8 cellular contexts compared by ENCODE assay signal in genomic region chr11:47409440-47410403, GRCh38. TPM values are rescaled to one million over a fixed set of nuclear protein-coding genes. Genes with fewer than 3 reads are reported as not detected.
A peak's percentile ranks its signal among the peaks of the same experiment; 100 is the strongest.
DNase-seq lines count a peak whose midpoint lies in the region; ATAC-seq, FAIRE-seq and TF ChIP-seq lines count a peak whose summit lies in the region.

No MANE protein-coding gene starts in this region.

- H3K4me3 ChIP-seq in Caco-2 (ENCODE audit: low read depth, low read length) = peak overlapping the region; percentile 70
- peak overlapping the region; percentile 88 for H3K4me3 ChIP-seq in OCI-LY7 (ENCODE audit: low read depth, low read length, poor library complexity, severe bottlenecking)
- H3K4me3 ChIP-seq in endothelial cell of umbilical vein (replicated peaks in 1 of 3; ENCODE audit: insufficient read depth in 1 of 3, low read depth in 1 of 3, low read length in 3 of 3) = peak overlapping the region; percentile 2 to 91 (median 72)
- peak overlapping the region; percentile 67 for H3K4me3 ChIP-seq in parathyroid adenoma (ENCODE audit: low read depth, low read length)

- H3K9ac ChIP-seq in endothelial cell of umbilical vein (replicated peaks; ENCODE audit: extremely low read depth, insufficient read depth, low read length) (peak overlapping the region; percentile 94), parathyroid adenoma (no peak overlapping the region)

- H3K4me2 ChIP-seq in OCI-LY7 (ENCODE audit: low read length) = peak overlapping the region; percentile 91
- H3K4me2 ChIP-seq in endothelial cell of umbilical vein (ENCODE audit: insufficient read depth, low read length) = peak overlapping the region; percentile 68
- H3K4me2 ChIP-seq in parathyroid adenoma (ENCODE audit: low read length) = peak overlapping the region; percentile 91

- no peaks in the 10 kb centered on the region for H3K36me3 ChIP-seq in Caco-2 (ENCODE audit: control insufficient read depth, insufficient read depth, low read length)
- peaks cover 12% of the 10 kb centered on the region; the same call in 1 of the 2 replicates for H3K36me3 ChIP-seq in OCI-LY7 (ENCODE audit: insufficient read depth, low read length)
- peaks cover 5 to 26% of the 10 kb centered on the region in 2 experiments for H3K36me3 ChIP-seq in endothelial cell of umbilical vein (ENCODE audit: control insufficient read depth in 2 of 2, extremely low read depth in 1 of 2, insufficient read depth in 2 of 2, low read length in 2 of 2)
- H3K36me3 ChIP-seq in parathyroid adenoma (ENCODE audit: control insufficient read depth, insufficient read depth, low read length) = no peaks in the 10 kb centered on the region

- DNase-seq in Caco-2 (no peak), OCI-LY7 (ENCODE audit: low spot score) (no peak), endothelial cell of umbilical vein (ENCODE audit: low read depth, low spot score) (no peak), glomerular visceral epithelial cell (ENCODE audit: extremely low spot score) (no peak)

- TF ChIP-seq POLR2A in endothelial cell of umbilical vein (IDR thresholded peaks at IDR 0.05; ENCODE audit: low read depth, low read length) = no peak

- ATAC-seq in GM19324 (IDR thresholded peaks at IDR 0.05; ENCODE audit: low FRiP score, unreplicated experiment) (no peak), GM18498 (IDR thresholded peaks at IDR 0.05; ENCODE audit: unreplicated experiment) (no peak), GM21786 (IDR thresholded peaks at IDR 0.05; ENCODE audit: unreplicated experiment) (no peak)

- POLR2A ChIA-PET in Caco-2 (lab: Charles Lee) (no interaction called here), OCI-LY7 (lab: Charles Lee) (interaction anchor here (1.0 to 2.5 kb wide), 5 partner anchors 10 to 39 kb away, joined by 3 to 9 read pairs (median 5); partner anchors contain the start of gene PSMC3), endothelial cell of umbilical vein (lab: Charles Lee) (no interaction called here)

- no peaks in the 10 kb centered on the region for H3K9me2 ChIP-seq in OCI-LY7 (ENCODE audit: insufficient read depth, low read length)

- no peaks in the 10 kb centered on the region for H3K79me2 ChIP-seq in OCI-LY7 (ENCODE audit: insufficient read depth, low read depth, low read length)
- H3K79me2 ChIP-seq in endothelial cell of umbilical vein (ENCODE audit: control insufficient read depth, insufficient read depth, low read length) = peaks cover 25% of the 10 kb centered on the region
- H3K79me2 ChIP-seq in parathyroid adenoma = no peaks in the 10 kb centered on the region

- H3K9me1 ChIP-seq in endothelial cell of umbilical vein (replicated peaks; ENCODE audit: control insufficient read depth, extremely low read depth, insufficient read depth, low read length) = no peaks in the 10 kb centered on the region

- peaks cover 9% of the 10 kb centered on the region; the same call in 1 of the 2 replicates for H3K4me1 ChIP-seq in Caco-2
- H3K4me1 ChIP-seq in OCI-LY7 (ENCODE audit: insufficient read depth, low read length, poor library complexity, severe bottlenecking) = peaks cover 43% of the 10 kb centered on the region
- peaks cover 29% of the 10 kb centered on the region for H3K4me1 ChIP-seq in endothelial cell of umbilical vein (ENCODE audit: control insufficient read depth, extremely low read depth, insufficient read depth, low read length)
- H3K4me1 ChIP-seq in parathyroid adenoma = peaks cover 11% of the 10 kb centered on the region

- no peaks in the 10 kb centered on the region for H3K9me3 Mint-ChIP-seq in Caco-2 (ENCODE audit: unreplicated experiment)

- CTCF ChIA-PET in Caco-2 (lab: Charles Lee) = no interaction called here
- CTCF ChIA-PET in OCI-LY7 (lab: Charles Lee; ENCODE audit: unreplicated experiment) = interaction anchor here (0.8 to 1.6 kb wide), 3 partner anchors 9 to 139 kb away, joined by 4 to 7 read pairs (median 6); no protein-coding TSS in a partner anchor
- CTCF ChIA-PET in endothelial cell of umbilical vein (lab: Charles Lee) = interaction anchor here (0.9 to 7.4 kb wide), 5 partner anchors 10 to 55 kb away, joined by 3 to 148 read pairs (median 4); no protein-coding TSS in a partner anchor

- peak overlapping the region; percentile 89 for H3K4me3 Mint-ChIP-seq in Caco-2 (ENCODE audit: unreplicated experiment)

- H3K9me3 ChIP-seq in Caco-2 (no peaks in the 10 kb centered on the region), OCI-LY7 (ENCODE audit: low read length) (no peaks in the 10 kb centered on the region), endothelial cell of umbilical vein (replicated peaks; ENCODE audit: control insufficient read depth, insufficient read depth, low read length) (no peaks in the 10 kb centered on the region), parathyroid adenoma (ENCODE audit: control insufficient read depth, low read length) (no peaks in the 10 kb centered on the region)

- no peaks in the 10 kb centered on the region for H4K20me1 ChIP-seq in OCI-LY7 (ENCODE audit: insufficient read depth, low read length)
- H4K20me1 ChIP-seq in endothelial cell of umbilical vein (replicated peaks; ENCODE audit: control insufficient read depth, extremely low read depth, insufficient read depth, low read length) = no peaks in the 10 kb centered on the region

- TF ChIP-seq CTCF in Caco-2 (IDR thresholded peaks at IDR 0.05; ENCODE audit: insufficient read depth in 1 of 2, low read depth in 1 of 2, low read length in 1 of 2, severe bottlenecking in 1 of 2, unreplicated experiment in 1 of 2) = no peak
- no peak for TF ChIP-seq CTCF in OCI-LY7 (conservative IDR thresholded peaks at IDR 0.05; ENCODE audit: low read length)
- no peak for TF ChIP-seq CTCF in endothelial cell of umbilical vein (IDR thresholded peaks at IDR 0.05; ENCODE audit: extremely low read depth in 1 of 2, insufficient read depth in 1 of 2, low read depth in 1 of 2, low read length in 2 of 2)
- TF ChIP-seq CTCF in parathyroid adenoma (IDR thresholded peaks at IDR 0.05) = no peak

- peaks cover 14% of the 10 kb centered on the region for H3K4me1 Mint-ChIP-seq in Caco-2 (ENCODE audit: low read depth, unreplicated experiment)

- no peak overlapping the region for H2AFZ ChIP-seq in OCI-LY7 (ENCODE audit: low read length)
- no peak overlapping the region for H2AFZ ChIP-seq in endothelial cell of umbilical vein (ENCODE audit: low read depth, low read length)
- H2AFZ ChIP-seq in parathyroid adenoma = no peak overlapping the region

- dilution Hi-C loops in endothelial cell of umbilical vein (cut with MboI; ENCODE audit: extremely low pct_ligation_motif_present, low sequenced_read_pairs) = no loop called here

- intact Hi-C loops in Caco-2 (cut with micrococcal nuclease; ENCODE audit: unreplicated experiment) = loop anchor here (5.0 kb wide), 1 partner anchor 152 kb away; the partner anchor contains the start of gene NR1H3
- intact Hi-C loops in OCI-LY7 (cut with micrococcal nuclease; ENCODE audit: unreplicated experiment) = no loop called here
- intact Hi-C loops in endothelial cell of umbilical vein (cut with micrococcal nuclease) = loop anchor here (2.0 to 10.0 kb wide), 4 partner anchors 142 to 445 kb away; partner anchors contain the start of gene CELF1

- no TSS peak for BruUV-seq in Caco-2 (replicated peaks; lab: Mats Ljungman, UMichigan)
- BruUV-seq in OCI-LY7 (replicated peaks; lab: Mats Ljungman, UMichigan) = no TSS peak
- BruUV-seq in endothelial cell of umbilical vein (replicated peaks; lab: Mats Ljungman, UMichigan) = no TSS peak

- FAIRE-seq in endothelial cell of umbilical vein (lab: Jason Lieb, UNC) = no peak

- peak overlapping the region; percentile 74 for H3K27ac Mint-ChIP-seq in Caco-2 (ENCODE audit: unreplicated experiment)

- no peaks in the 10 kb centered on the region for H3K27me3 Mint-ChIP-seq in Caco-2 (ENCODE audit: insufficient read depth, unreplicated experiment)

- H3K27me3 ChIP-seq in Caco-2 (replicated peaks; ENCODE audit: control insufficient read depth, insufficient read depth, low read length) (no peaks in the 10 kb centered on the region), endothelial cell of umbilical vein (ENCODE audit: control insufficient read depth in 2 of 2, insufficient read depth in 2 of 2, low read length in 2 of 2) (no peaks in the 10 kb centered on the region), parathyroid adenoma (ENCODE audit: control insufficient read depth, insufficient read depth, low read length) (no peaks in the 10 kb centered on the region)

- peak overlapping the region; percentile 40 for H3K27ac ChIP-seq in OCI-LY7 (ENCODE audit: low read depth, low read length, poor library complexity, severe bottlenecking)
- peak overlapping the region; percentile 90 for H3K27ac ChIP-seq in endothelial cell of umbilical vein (ENCODE audit: insufficient read depth, low read depth, low read length)
- H3K27ac ChIP-seq in parathyroid adenoma = peak overlapping the region; percentile 71

- peaks cover 21% of the 10 kb centered on the region for H3K36me3 Mint-ChIP-seq in Caco-2 (ENCODE audit: insufficient read depth, unreplicated experiment)

RNA-seq across cellular contexts. Expression of gene SLC39A13, which starts 1.3 kb away (rescaled TPM):
- 27.1 and 30.8 TPM in 2 replicates for total RNA-seq in Caco-2 (2022)
- total RNA-seq in OCI-LY7 (2014; rRNA removed; shearing (Covaris generic)) = 31.6 and 31.8 TPM in 2 replicates
- 30.5 and 33.9 TPM in 2 replicates for total RNA-seq in OCI-LY7 (2022)
- total RNA-seq in endothelial cell of umbilical vein = 86.3 and 91.9 TPM in 2 replicates
- 94.3 and 124 TPM in 2 replicates for polyA plus RNA-seq in endothelial cell of umbilical vein
- polyA plus RNA-seq in endothelial cell of umbilical vein (2011; cell fraction: cytosol; rRNA removed) = 60.9 and 83.4 TPM in 2 replicates
- 264 and 286 TPM in 2 replicates for polyA plus RNA-seq in endothelial cell of umbilical vein (2011; cell fraction: nucleus; rRNA removed)
- polyA plus RNA-seq in endothelial cell of umbilical vein (2012) = 56.2 and 73.8 TPM in 2 replicates
- polyA minus RNA-seq in endothelial cell of umbilical vein = 37.9 and 49.8 TPM in 2 replicates
- polyA minus RNA-seq in endothelial cell of umbilical vein (2011; cell fraction: cytosol; rRNA and poly(A)+ RNA removed) = 12.0 TPM
- 30.5 and 39.8 TPM in 2 replicates for polyA minus RNA-seq in endothelial cell of umbilical vein (2011; cell fraction: nucleus; rRNA and poly(A)+ RNA removed)

RNA-seq across cellular contexts. Expression of gene PSMC3, which starts 16.5 kb away (rescaled TPM):
- total RNA-seq in Caco-2 (2022) = 191 and 196 TPM in 2 replicates
- total RNA-seq in OCI-LY7 (2014; rRNA removed; shearing (Covaris generic)) = 122 and 135 TPM in 2 replicates
- 127 and 144 TPM in 2 replicates for total RNA-seq in OCI-LY7 (2022)
- 202 and 203 TPM in 2 replicates for total RNA-seq in endothelial cell of umbilical vein
- polyA plus RNA-seq in endothelial cell of umbilical vein = 153 and 179 TPM in 2 replicates
- 233 and 266 TPM in 2 replicates for polyA plus RNA-seq in endothelial cell of umbilical vein (2011; cell fraction: cytosol; rRNA removed)
- polyA plus RNA-seq in endothelial cell of umbilical vein (2011; cell fraction: nucleus; rRNA removed) = 158 and 268 TPM in 2 replicates
- polyA plus RNA-seq in endothelial cell of umbilical vein (2012) = 223 and 224 TPM in 2 replicates
- polyA minus RNA-seq in endothelial cell of umbilical vein = 113 and 125 TPM in 2 replicates
- polyA minus RNA-seq in endothelial cell of umbilical vein (2011; cell fraction: cytosol; rRNA and poly(A)+ RNA removed) = 169 TPM
- polyA minus RNA-seq in endothelial cell of umbilical vein (2011; cell fraction: nucleus; rRNA and poly(A)+ RNA removed) = 47.0 and 56.1 TPM in 2 replicates

RNA-seq across cellular contexts. Expression of gene SPI1, which starts 31.4 kb away (rescaled TPM):
- total RNA-seq in Caco-2 (2022) (not detected in 2 replicates), OCI-LY7 (2022) (71.2 and 73.3 TPM in 2 replicates), endothelial cell of umbilical vein (not detected in 2 replicates)
- 48.9 and 79.6 TPM in 2 replicates for total RNA-seq in OCI-LY7 (2014; rRNA removed; shearing (Covaris generic))
- not detected in 2 replicates for polyA plus RNA-seq in endothelial cell of umbilical vein
- not detected in 2 replicates for polyA plus RNA-seq in endothelial cell of umbilical vein (2011; cell fraction: cytosol; rRNA removed)
- not detected in 2 replicates for polyA plus RNA-seq in endothelial cell of umbilical vein (2011; cell fraction: nucleus; rRNA removed)
- polyA plus RNA-seq in endothelial cell of umbilical vein (2012) = not detected in 2 replicates
- 0.46 and 1.6 TPM in 2 replicates for polyA minus RNA-seq in endothelial cell of umbilical vein
- polyA minus RNA-seq in endothelial cell of umbilical vein (2011; cell fraction: cytosol; rRNA and poly(A)+ RNA removed) = not detected
- polyA minus RNA-seq in endothelial cell of umbilical vein (2011; cell fraction: nucleus; rRNA and poly(A)+ RNA removed) = not detected in 2 replicates

RNA-seq across cellular contexts. Expression of gene RAPSN, which starts 39.2 kb away (rescaled TPM):
- total RNA-seq in Caco-2 (2022) = 0.93 and 2.0 TPM in 2 replicates
- 0.26 TPM in 1 of 2 replicates, not detected in the other for total RNA-seq in OCI-LY7 (2014; rRNA removed; shearing (Covaris generic))
- not detected in 2 replicates for total RNA-seq in OCI-LY7 (2022)
- 1.6 TPM in 2 replicates for total RNA-seq in endothelial cell of umbilical vein
- 0.18 and 0.27 TPM in 2 replicates for polyA plus RNA-seq in endothelial cell of umbilical vein
- polyA plus RNA-seq in endothelial cell of umbilical vein (2011; cell fraction: cytosol; rRNA removed) = 0.13 TPM in 1 of 2 replicates, not detected in the other
- 0.95 and 1.2 TPM in 2 replicates for polyA plus RNA-seq in endothelial cell of umbilical vein (2011; cell fraction: nucleus; rRNA removed)
- not detected in 2 replicates for polyA plus RNA-seq in endothelial cell of umbilical vein (2012)
- 0.53 and 0.61 TPM in 2 replicates for polyA minus RNA-seq in endothelial cell of umbilical vein
- not detected for polyA minus RNA-seq in endothelial cell of umbilical vein (2011; cell fraction: cytosol; rRNA and poly(A)+ RNA removed)
- polyA minus RNA-seq in endothelial cell of umbilical vein (2011; cell fraction: nucleus; rRNA and poly(A)+ RNA removed) = 1.8 and 4.5 TPM in 2 replicates

RNA-seq across cellular contexts. Expression of gene MYBPC3, which starts 57.2 kb away (rescaled TPM):
- total RNA-seq in Caco-2 (2022) (not detected in 2 replicates), OCI-LY7 (2022) (0.18 and 0.29 TPM in 2 replicates), endothelial cell of umbilical vein (not detected in 2 replicates)
- 0.10 and 0.25 TPM in 2 replicates for total RNA-seq in OCI-LY7 (2014; rRNA removed; shearing (Covaris generic))
- polyA plus RNA-seq in endothelial cell of umbilical vein = not detected in 2 replicates
- not detected in 2 replicates for polyA plus RNA-seq in endothelial cell of umbilical vein (2011; cell fraction: cytosol; rRNA removed)
- not detected in 2 replicates for polyA plus RNA-seq in endothelial cell of umbilical vein (2011; cell fraction: nucleus; rRNA removed)
- polyA plus RNA-seq in endothelial cell of umbilical vein (2012) = not detected in 2 replicates
- not detected in 2 replicates for polyA minus RNA-seq in endothelial cell of umbilical vein
- polyA minus RNA-seq in endothelial cell of umbilical vein (2011; cell fraction: cytosol; rRNA and poly(A)+ RNA removed) = not detected
- not detected in 2 replicates for polyA minus RNA-seq in endothelial cell of umbilical vein (2011; cell fraction: nucleus; rRNA and poly(A)+ RNA removed)

Comparison
In these comparisons a context has a peak if more than half of its experiments do, and no peak if none do; other contexts are left out.
1. H3K27ac ChIP-seq: peak in every context shown above with its lines; median percentile 90 in endothelial cell of umbilical vein; 71 in parathyroid adenoma; 40 in OCI-LY7.
2. RNA of gene SPI1, which starts 31.4 kb away (total RNA-seq): 48.9 to 79.6 TPM in OCI-LY7; not detected in endothelial cell of umbilical vein and not detected in Caco-2; every median in the first group is over 10 times any median in the second.
3. Peak in every context shown above with its lines, with median percentiles within 50 percentile points of each other: H3K4me3 ChIP-seq and H3K4me2 ChIP-seq.